Comparison of ENCODE assay signal across 12 cellular contexts in the genomic region with DNA sequence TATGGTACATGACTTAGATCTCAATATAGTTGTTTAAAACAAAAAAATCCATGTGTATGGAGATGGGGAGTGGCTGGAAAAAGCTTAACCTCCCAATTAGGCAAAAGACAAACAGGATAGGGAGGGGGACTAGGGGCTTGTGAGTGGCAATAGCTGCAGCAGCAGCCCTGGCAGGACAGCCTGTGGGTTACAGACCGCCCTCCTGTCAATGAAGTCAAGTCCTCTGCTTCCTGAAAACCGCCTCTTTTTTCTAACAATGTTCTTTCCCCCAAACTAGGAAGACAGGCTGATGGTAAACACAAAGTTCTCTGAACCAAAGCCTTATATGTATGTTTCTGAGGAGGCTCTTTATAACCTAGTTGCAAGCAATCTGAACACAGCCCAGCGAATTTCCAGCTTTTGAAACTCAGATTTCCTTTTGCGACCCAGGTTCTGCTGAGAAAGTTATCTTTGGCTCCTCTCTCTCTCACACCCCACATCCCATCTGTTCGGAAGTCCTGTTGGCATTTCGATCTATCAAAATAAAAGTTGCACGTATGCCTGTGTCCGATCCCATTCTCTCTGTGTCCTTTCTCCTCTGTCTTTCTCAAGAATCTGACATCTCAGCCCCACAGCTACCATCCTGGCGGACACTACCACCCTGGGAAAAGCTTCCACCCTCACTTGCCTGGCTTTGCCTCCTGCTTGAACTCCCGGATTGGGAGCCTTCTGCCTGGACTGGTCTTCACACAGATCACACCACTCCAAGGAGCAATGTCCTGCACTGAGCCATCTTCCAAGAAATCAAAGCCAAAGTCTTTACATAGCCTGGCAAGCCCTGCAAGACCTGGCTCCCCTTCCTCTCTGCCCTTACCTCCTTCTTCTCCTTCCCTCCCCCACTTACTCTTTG. TPM values are rescaled to one million over a fixed set of nuclear protein-coding genes. Genes with fewer than 3 reads are reported as not detected.
DNase-seq lines count a peak whose midpoint lies in the region; ATAC-seq, FAIRE-seq and TF ChIP-seq lines count a peak whose summit lies in the region.
"Had no signal": no experiment of that assay in that cellular context is flagged by ENCODE, and none has a peak within 500 bp of the region (broad histone marks: within the 10 kb centered on the region; RNA-seq: fewer than 3 reads in every experiment).

No MANE protein-coding gene starts in this region.

- no peaks in the 10 kb centered on the region for H3K9me1 ChIP-seq in K562 (ENCODE audit: control insufficient read depth, insufficient read depth, low read length)

- H3K36me3 ChIP-seq in K562 (ENCODE audit: control insufficient read depth, insufficient read depth, low read length) (no peaks in the 10 kb centered on the region), right atrium auricular region (no peaks in the 10 kb centered on the region), gastrocnemius medialis (no peaks in the 10 kb centered on the region), WERI-Rb-1 (no peaks in the 10 kb centered on the region)
- H3K36me3 ChIP-seq in effector memory CD4-positive, alpha-beta T cell (ENCODE audit: control insufficient read depth, insufficient read depth, low read length) = no peaks in the 10 kb centered on the region

- H3K4me2 ChIP-seq in K562 (ENCODE audit: insufficient read depth, low read length) = peak overlapping the region; percentile 43; the same call in 1 of the 2 replicates

- TF ChIP-seq POLR2A in K562 (conservative IDR thresholded peaks at IDR 0.05) (no peak), gastrocnemius medialis (IDR thresholded peaks at IDR 0.05) (peak in 1 of 2 donors; percentile 15)

- POLR2A ChIA-PET in K562 (lab: Yijun Ruan, JAX) = interaction anchor here (1.0 to 1.9 kb wide), 2 partner anchors 9 to 13 kb away, joined by 4 to 6 read pairs; no protein-coding TSS in a partner anchor

- TF ChIP-seq EP300 in K562 (IDR thresholded peaks at IDR 0.05; ENCODE audit: low read length) = no peak

- in situ Hi-C loops in K562 (cut with MboI) (no loop called here), gastrocnemius medialis (cut with MboI; ENCODE audit: low sequenced_read_pairs in 4 of 4) (no loop called here)

- H2AFZ ChIP-seq in K562 (ENCODE audit: low read depth, low read length) = no peak overlapping the region

- no peak for TF ChIP-seq CTCF in K562 (IDR thresholded peaks at IDR 0.05 in 2 of 3, conservative IDR thresholded peaks at IDR 0.05 in 1 of 3; ENCODE audit: insufficient read depth in 2 of 3, low read depth in 1 of 3, low read length in 3 of 3)
- no peak for TF ChIP-seq CTCF in right atrium auricular region (IDR thresholded peaks at IDR 0.05)
- TF ChIP-seq CTCF in gastrocnemius medialis (IDR thresholded peaks at IDR 0.05 in 4 of 5, conservative IDR thresholded peaks at IDR 0.05 in 1 of 5) = no peak
- no peak for TF ChIP-seq CTCF in WERI-Rb-1 (IDR thresholded peaks at IDR 0.05; ENCODE audit: low read depth, low read length)

- BruUV-seq in K562 (replicated peaks; lab: Mats Ljungman, UMichigan) = no TSS peak

- H3K9me3 ChIP-seq in K562 (replicated peaks; ENCODE audit: control insufficient read depth, insufficient read depth, low read depth, low read length) (no peaks in the 10 kb centered on the region), right atrium auricular region (no peaks in the 10 kb centered on the region), gastrocnemius medialis (no peaks in the 10 kb centered on the region), WERI-Rb-1 (ENCODE audit: severe bottlenecking) (peaks cover 5% of the 10 kb centered on the region)
- H3K9me3 ChIP-seq in effector memory CD4-positive, alpha-beta T cell (ENCODE audit: control insufficient read depth, low read length) = no peaks in the 10 kb centered on the region

- intact Hi-C loops in K562 (cut with micrococcal nuclease) (no loop called here), gastrocnemius medialis (cut with DNase I; ENCODE audit: low total_unique reads) (no loop called here)

- no peaks in the 10 kb centered on the region for H4K20me1 ChIP-seq in K562 (replicated peaks; ENCODE audit: control insufficient read depth, insufficient read depth, low read length)

- WGBS in K562 (ENCODE audit: insufficient coverage, low coverage, missing lambda C conversion rate) = 31% methylated on average over 6 of the region's 10 CpGs

- no peak for TF ChIP-seq RAD21 in K562 (CRISPR knock-in tag; conservative IDR thresholded peaks at IDR 0.05 in 1 of 2, IDR thresholded peaks at IDR 0.05 in 1 of 2)

- H3K4me1 ChIP-seq in K562 (replicated peaks in 1 of 2; ENCODE audit: control insufficient read depth in 2 of 2, insufficient read depth in 2 of 2, low read length in 2 of 2) (peaks cover 0 to 5% of the 10 kb centered on the region in 2 experiments; a peak in 3 of 5 replicates), right atrium auricular region (peaks cover 0 to 53% of the 10 kb centered on the region in 2 donors), gastrocnemius medialis (peaks cover 20 to 28% of the 10 kb centered on the region in 2 donors)
- no peaks in the 10 kb centered on the region for H3K4me1 ChIP-seq in effector memory CD4-positive, alpha-beta T cell (ENCODE audit: control insufficient read depth, insufficient read depth, low read length, poor library complexity, severe bottlenecking)

- DNase-seq in DMS53 (lab: John Stamatoyannopoulos, UW) (peak; percentile 93), K562 (ENCODE audit: extremely low read depth in 1 of 4, low spot score in 3 of 4) (no peak), right atrium auricular region (ENCODE audit: low spot score) (no peak), gastrocnemius medialis (no peak), WERI-Rb-1 (no peak), HUDEP-2 (lab: John Stamatoyannopoulos, UW; ENCODE audit: unreplicated experiment in 76 of 76) (no peak)
- DNase-seq in effector memory CD4-positive, alpha-beta T cell = no peak
- DNase-seq: caudate nucleus, hypothalamus, MV-4-11, naive B cell had no signal

- no peak for FAIRE-seq in K562 (lab: Jason Lieb, UNC)

- H3K4me3 ChIP-seq in K562 (no peak overlapping the region), right atrium auricular region (peak overlapping the region in 1 of 2 donors; percentile 16), gastrocnemius medialis (peak overlapping the region; percentile 2 to 21 (median 16)), WERI-Rb-1 (ENCODE audit: low read depth, low read length) (no peak overlapping the region)
- no peak overlapping the region for H3K4me3 ChIP-seq in effector memory CD4-positive, alpha-beta T cell (ENCODE audit: insufficient read depth, low read depth, low read length, poor library complexity, severe bottlenecking)

- H3K27ac ChIP-seq in K562 (ENCODE audit: extremely low read depth, low read depth, low read length) (no peak overlapping the region), right atrium auricular region (peak overlapping the region; percentile 67 to 69), gastrocnemius medialis (peak overlapping the region; percentile 17 to 66 (median 51)), WERI-Rb-1 (no peak overlapping the region)
- no peak overlapping the region for H3K27ac ChIP-seq in effector memory CD4-positive, alpha-beta T cell (ENCODE audit: insufficient read depth, low read length, poor library complexity, severe bottlenecking)

- no peak for ATAC-seq in K562
- ATAC-seq in gastrocnemius medialis = peak; percentile 22 to 38
- ATAC-seq in GM21423 (IDR thresholded peaks at IDR 0.05; ENCODE audit: unreplicated experiment) = no peak

- H3K9ac ChIP-seq in K562 (ENCODE audit: insufficient read depth in 1 of 2, low read depth in 2 of 2, low read length in 2 of 2) = no peak overlapping the region

- CTCF ChIA-PET in K562 (lab: Yijun Ruan, JAX; ENCODE audit: low intra/inter-chr PET ratio) = no interaction called here

- H3K27me3 ChIP-seq in K562 (ENCODE audit: control insufficient read depth in 2 of 2, insufficient read depth in 2 of 2, low read length in 2 of 2) (no peaks in the 10 kb centered on the region), right atrium auricular region (no peaks in the 10 kb centered on the region), gastrocnemius medialis (no peaks in the 10 kb centered on the region), WERI-Rb-1 (ENCODE audit: insufficient read depth, low read depth, severe bottlenecking) (no peaks in the 10 kb centered on the region)
- H3K27me3 ChIP-seq in effector memory CD4-positive, alpha-beta T cell (replicated peaks; ENCODE audit: control insufficient read depth, insufficient read depth, low read length, poor library complexity, severe bottlenecking) = no peaks in the 10 kb centered on the region

- H3K79me2 ChIP-seq in K562 (ENCODE audit: control insufficient read depth, insufficient read depth, low read length) = no peaks in the 10 kb centered on the region

TF ChIP-seq in K562, 482 proteins besides CTCF, POLR2A, EP300 and RAD21 (continues in another document):
- TF ChIP-seq MYNN (IDR thresholded peaks at IDR 0.05) = peak; percentile 45; the same call in 1 of the 2 replicates
- TF ChIP-seq MYNN (CRISPR knock-in tag; IDR thresholded peaks at IDR 0.05) = no peak

RNA-seq across cellular contexts. Expression of a gene that starts 10.1 kb away (rescaled TPM):
- 0.79 TPM in 1 of 2 replicates, not detected in the other for total RNA-seq in K562 (2011; cell fraction: chromatin; rRNA removed; ENCODE audit: low replicate concordance)
- under 0.01 and 0.13 TPM in 2 replicates for total RNA-seq in K562 (2011; cell fraction: nucleolus; rRNA removed)
- total RNA-seq in K562 (2011; cell fraction: nucleoplasm; rRNA removed) = 0.07 TPM in 1 of 2 replicates, not detected in the other
- 0.04 TPM in 1 of 2 replicates, not detected in the other for total RNA-seq in K562 (2014; rRNA removed)
- total RNA-seq in K562 (2014; rRNA removed; fragmentation: Illumina TruSeq; extraction: Trizol) = 0.04 and 0.22 TPM in 2 replicates
- total RNA-seq in K562 (2015; rRNA removed; fragmentation: Illumina TruSeq; extraction: Trizol) = 0.04 TPM in 1 of 2 replicates, not detected in the other
- 0.20 and 0.22 TPM in 2 replicates for total RNA-seq in K562 (2021)
- 0.01 and 0.07 TPM in 2 replicates for polyA plus RNA-seq in K562 (2011; rRNA removed)
- polyA plus RNA-seq in K562 (2011; cell fraction: cytosol; rRNA removed) = 0.01 and 0.55 TPM in 2 replicates
- polyA plus RNA-seq in K562 (2011; cell fraction: nucleus; rRNA removed) = 0.04 TPM in 1 of 2 replicates, not detected in the other
- polyA plus RNA-seq in K562 (2012) = 0.08 TPM in 2 replicates
- polyA plus RNA-seq in K562 (2014; fragmentation: Illumina TruSeq; extraction: Trizol) = 0.03 TPM in 1 of 2 replicates, not detected in the other
- not detected for polyA plus RNA-seq in K562 (2014; fragmentation: Nextera tagmentation; extraction: Ambion mirVana)
- polyA plus RNA-seq in K562 (2014; rRNA removed) = 0.01 TPM in 1 of 2 replicates, not detected in the other
- 0.14 and 0.24 TPM in 2 replicates for polyA minus RNA-seq in K562 (2011; rRNA and poly(A)+ RNA removed)
- polyA minus RNA-seq in K562 (2011; cell fraction: cytosol; rRNA and poly(A)+ RNA removed) = not detected in 2 replicates
- polyA minus RNA-seq in K562 (2011; cell fraction: nucleus; rRNA and poly(A)+ RNA removed) = 0.22 TPM in 1 of 2 replicates, not detected in the other
- total RNA-seq in right atrium auricular region = 10 to 100 TPM in 1 of 2 donors, 1 to 10 TPM in 1; 6.0 to 13.0 TPM
- total RNA-seq in gastrocnemius medialis = 1 to 10 TPM; 1.6 to 4.2 (median 2.6) TPM

Comparison
In these comparisons a context has a peak if more than half of its experiments do, and no peak if none do; other contexts are left out.
1. ATAC-seq: peak in gastrocnemius medialis (2 of 2); none in K562 (single experiment) and GM21423 (single experiment).
2. H3K27ac ChIP-seq: peak in right atrium auricular region (2 of 2) and gastrocnemius medialis (4 of 4); none in K562 (single experiment), effector memory CD4-positive, alpha-beta T cell (single experiment) and WERI-Rb-1 (single experiment).
3. H3K4me3 ChIP-seq: peak in gastrocnemius medialis (4 of 4); none in K562 (single experiment), effector memory CD4-positive, alpha-beta T cell (single experiment) and WERI-Rb-1 (single experiment).